In genomic region chr1:32400876-32401631, GRCh38 we compare ENCODE assay signal across 8 cellular contexts. TPM values are rescaled to one million over a fixed set of nuclear protein-coding genes. Genes with fewer than 3 reads are reported as not detected.
A peak's percentile ranks its signal among the peaks of the same experiment; 100 is the strongest.
DNase-seq lines count a peak whose midpoint lies in the region; ATAC-seq and TF ChIP-seq lines count a peak whose summit lies in the region.

No MANE protein-coding gene starts in this region.

- peak; percentile 98 for ATAC-seq in gastroesophageal sphincter
- no peak for ATAC-seq in GM21529 (IDR thresholded peaks at IDR 0.05; ENCODE audit: unreplicated experiment)

- H3K4me1 ChIP-seq in Karpas-422 (ENCODE audit: low read length) (no peaks in the 10 kb centered on the region), gastroesophageal sphincter (peaks cover 0 to 9% (median 3%) of the 10 kb centered on the region in 3 donors), subcutaneous abdominal adipose tissue (ENCODE audit: control insufficient read depth in 5 of 5, insufficient read depth in 5 of 5, low read length in 5 of 5) (peaks cover 3 to 7% (median 4%) of the 10 kb centered on the region in 5 donors)

- TF ChIP-seq EP300 in gastroesophageal sphincter (IDR thresholded peaks at IDR 0.05), result no peak

- peak; percentile 83 to 95 (median 88) for TF ChIP-seq CTCF in gastroesophageal sphincter (IDR thresholded peaks at IDR 0.05)

- H3K79me2 ChIP-seq in Karpas-422 (ENCODE audit: low read length), result no peaks in the 10 kb centered on the region

- WGBS in gastroesophageal sphincter (ENCODE audit: low coverage in 1 of 2), 2 donors, result 63 to 96% methylated on average over 2 to 3 of the region's 13 CpGs

- H2AFZ ChIP-seq in Karpas-422 (ENCODE audit: low read length), result no peak overlapping the region

- no peaks in the 10 kb centered on the region for H4K20me1 ChIP-seq in Karpas-422 (ENCODE audit: insufficient read depth, low read depth, low read length)

- no peaks in the 10 kb centered on the region for H3K9me2 ChIP-seq in Karpas-422 (replicated peaks; ENCODE audit: insufficient read depth, low read length)

- H3K4me3 ChIP-seq in Karpas-422 (ENCODE audit: low read length), result no peak overlapping the region
- no peak overlapping the region for H3K4me3 ChIP-seq in gastroesophageal sphincter
- H3K4me3 ChIP-seq in subcutaneous abdominal adipose tissue (ENCODE audit: low read depth in 1 of 5, low read length in 5 of 5), result peak overlapping the region in 4 of 5 donors; percentile 28 to 52 (median 34)

- H3K9ac ChIP-seq in Karpas-422 (ENCODE audit: low read length), result 0 out of 2 replicates have a peak overlapping the region, but pooled peaks have one; percentile 38
- peak overlapping the region in 3 of 5 donors; percentile 16 to 79 (median 62) for H3K9ac ChIP-seq in subcutaneous abdominal adipose tissue (ENCODE audit: low read length in 5 of 5)

- no peaks in the 10 kb centered on the region for H3K9me3 ChIP-seq in Karpas-422 (ENCODE audit: low read length)
- H3K9me3 ChIP-seq in gastroesophageal sphincter, result no peaks in the 10 kb centered on the region
- no peaks in the 10 kb centered on the region for H3K9me3 ChIP-seq in subcutaneous abdominal adipose tissue (ENCODE audit: control insufficient read depth in 5 of 5, low read length in 5 of 5)

- TF ChIP-seq POLR2A in gastroesophageal sphincter (IDR thresholded peaks at IDR 0.05), result no peak

- DNase-seq in DMS 273 treated with DMSO at 0.1 percent for 48 hours (lab: John Stamatoyannopoulos, UW), result peak; percentile 8
- peak; percentile 76 for DNase-seq in Karpas-422
- DNase-seq in RPMI8226, result peak; percentile 65
- peak in 3 of 4 experiments; percentile 5 to 34 (median 10) for DNase-seq in activated naive CD4-positive, alpha-beta T cell (lab: John Stamatoyannopoulos, UW)
- DNase-seq in nucleus accumbens (lab: John Stamatoyannopoulos, UW), result peak in 54 of 56 donors; percentile 25 to 90 (median 64)

- peak overlapping the region; percentile 11 for H3K4me2 ChIP-seq in Karpas-422 (ENCODE audit: low read depth, low read length, poor library complexity, severe bottlenecking)

- no peaks in the 10 kb centered on the region for H3K36me3 ChIP-seq in Karpas-422 (ENCODE audit: insufficient read depth, low read length)
- no peaks in the 10 kb centered on the region for H3K36me3 ChIP-seq in gastroesophageal sphincter
- no peaks in the 10 kb centered on the region for H3K36me3 ChIP-seq in subcutaneous abdominal adipose tissue (ENCODE audit: control insufficient read depth in 5 of 5, insufficient read depth in 5 of 5, low read length in 5 of 5)

- H3K27ac ChIP-seq in Karpas-422 (ENCODE audit: low read length) (no peak overlapping the region), gastroesophageal sphincter (peak overlapping the region in 3 of 4 donors; percentile 71 to 76 (median 72)), subcutaneous abdominal adipose tissue (ENCODE audit: low read depth, low read length) (no peak overlapping the region)

- H3K27me3 ChIP-seq in Karpas-422 (ENCODE audit: low read length) (no peaks in the 10 kb centered on the region), gastroesophageal sphincter (no peaks in the 10 kb centered on the region), subcutaneous abdominal adipose tissue (ENCODE audit: control insufficient read depth in 5 of 5, insufficient read depth in 4 of 5, low read length in 5 of 5) (no peaks in the 10 kb centered on the region)

RNA-seq across cellular contexts. Expression of gene BSDC1, which starts 6.8 kb away (rescaled TPM):
- total RNA-seq in Karpas-422 (2014; rRNA removed; shearing (Covaris generic); ENCODE audit: low replicate concordance), result 45.1 and 50.0 TPM in 2 replicates
- 10 to 100 TPM; 56.5 to 74.2 (median 70.0) TPM for total RNA-seq in gastroesophageal sphincter

RNA-seq across cellular contexts. Expression of gene TSSK3, which starts 38.7 kb away (rescaled TPM):
- total RNA-seq in Karpas-422 (2014; rRNA removed; shearing (Covaris generic); ENCODE audit: low replicate concordance), result 1.4 and 1.5 TPM in 2 replicates
- total RNA-seq in gastroesophageal sphincter, result 1 to 10 TPM in 1 of 4 donors, not detected in 3; 3.6 TPM

RNA-seq across cellular contexts. Expression of gene FAM229A, which starts 38.8 kb away (rescaled TPM):
- total RNA-seq in Karpas-422 (2014; rRNA removed; shearing (Covaris generic); ENCODE audit: low replicate concordance), result 3.1 and 4.5 TPM in 2 replicates
- total RNA-seq in gastroesophageal sphincter, result 1 to 10 TPM in 3 of 4 donors, under 1 TPM in 1; 0.74 to 7.6 (median 4.9) TPM

Comparison
In these comparisons a context has a peak if more than half of its experiments do, and no peak if none do; other contexts are left out.
1. DNase-seq: peak in every context shown above with its lines; median percentile 76 in Karpas-422; 65 in RPMI8226; 64 in nucleus accumbens; 10 in activated naive CD4-positive, alpha-beta T cell; 8 in DMS 273 treated with DMSO at 0.1 percent for 48 hours.
2. H3K27ac ChIP-seq: peak in gastroesophageal sphincter (3 of 4); none in Karpas-422 (single experiment) and subcutaneous abdominal adipose tissue (single experiment).
3. H3K4me3 ChIP-seq: peak in subcutaneous abdominal adipose tissue (4 of 5); none in Karpas-422 (single experiment) and gastroesophageal sphincter (0 of 2).